ENCODE assay signal across 9 cellular contexts in genomic region chr3:40452057-40452456, GRCh38. TPM values are rescaled to one million over a fixed set of nuclear protein-coding genes. Genes with fewer than 3 reads are reported as not detected.
DNase-seq lines count a peak whose midpoint lies in the region; ATAC-seq, FAIRE-seq and TF ChIP-seq lines count a peak whose summit lies in the region.
"Had no signal": no experiment of that assay in that cellular context is flagged by ENCODE, and none has a peak within 500 bp of the region (broad histone marks: within the 10 kb centered on the region; RNA-seq: fewer than 3 reads in every experiment).

No MANE protein-coding gene starts in this region.

- H3K4me1 ChIP-seq in cardiac muscle cell (ENCODE audit: low read depth): peaks cover 4% of the 10 kb centered on the region
- no peaks in the 10 kb centered on the region; the same call in 1 of the 2 replicates for H3K4me1 ChIP-seq in GM12878 (ENCODE audit: control insufficient read depth, insufficient read depth, low read length)
- H3K4me1 ChIP-seq in mesenchymal stem cell (ENCODE audit: control insufficient read depth, insufficient read depth, low read depth, low read length): peaks cover 8% of the 10 kb centered on the region
- peaks cover 10 to 23% (median 20%) of the 10 kb centered on the region in 4 donors for H3K4me1 ChIP-seq in upper lobe of left lung

- peaks cover 3% of the 10 kb centered on the region; the same call in 1 of the 2 replicates for H3K79me2 ChIP-seq in GM12878 (ENCODE audit: control insufficient read depth, insufficient read depth, low read length)

- TF ChIP-seq EP300 in GM12878 (IDR thresholded peaks at IDR 0.05; ENCODE audit: borderline replicate concordance in 1 of 2, control insufficient read depth in 1 of 2, low read depth in 2 of 2, low read length in 2 of 2) (no peak), upper lobe of left lung (IDR thresholded peaks at IDR 0.05) (no peak)

- H3K4ac ChIP-seq in mesenchymal stem cell (ENCODE audit: low read depth in 1 of 2, low read length in 2 of 2): no peak overlapping the region

- no peak overlapping the region for H3K14ac ChIP-seq in mesenchymal stem cell (ENCODE audit: low read length in 2 of 2)

- TF ChIP-seq CTCF in cardiac muscle cell (IDR thresholded peaks at IDR 0.05; ENCODE audit: low read depth, low read length) (no peak), GM12878 (IDR thresholded peaks at IDR 0.05 in 2 of 3, conservative IDR thresholded peaks at IDR 0.05 in 1 of 3; ENCODE audit: control insufficient read depth in 2 of 3, extremely low read depth in 1 of 3, insufficient read depth in 1 of 3, low read depth in 3 of 3, low read length in 3 of 3) (no peak), upper lobe of left lung (IDR thresholded peaks at IDR 0.05) (no peak)

- ATAC-seq in Right ventricle myocardium superior (ENCODE audit: poor library complexity) (no peak), GM12878 (no peak), upper lobe of left lung (ENCODE audit: low FRiP score in 2 of 2) (no peak)

- no peaks in the 10 kb centered on the region for H4K20me1 ChIP-seq in GM12878 (ENCODE audit: control insufficient read depth, insufficient read depth)

- H3K79me1 ChIP-seq in mesenchymal stem cell (replicated peaks; ENCODE audit: low read length, poor library complexity, severe bottlenecking): peaks cover 10% of the 10 kb centered on the region

- peak overlapping the region; percentile 66 for H3K4me3 ChIP-seq in cardiac muscle cell
- peak overlapping the region; percentile 82 for H3K4me3 ChIP-seq in GM12878
- peak overlapping the region in 1 of 2 experiments; percentile 84 for H3K4me3 ChIP-seq in mesenchymal stem cell (ENCODE audit: insufficient read depth in 1 of 2, low read depth in 1 of 2, low read length in 2 of 2)
- peak overlapping the region in 3 of 4 donors; percentile 57 to 70 (median 64) for H3K4me3 ChIP-seq in upper lobe of left lung

- H3K23ac ChIP-seq in mesenchymal stem cell (ENCODE audit: low read length in 2 of 2): no peak overlapping the region

- peak overlapping the region; percentile 95 for H3K27ac ChIP-seq in cardiac muscle cell
- H3K27ac ChIP-seq in GM12878 (ENCODE audit: control insufficient read depth, insufficient read depth): no peak overlapping the region
- no peak overlapping the region for H3K27ac ChIP-seq in mesenchymal stem cell (ENCODE audit: low read length, poor library complexity, severe bottlenecking)
- peak overlapping the region in 2 of 4 donors; percentile 94 for H3K27ac ChIP-seq in upper lobe of left lung

- no peaks in the 10 kb centered on the region for H3K9me3 ChIP-seq in cardiac muscle cell (ENCODE audit: low read depth)
- H3K9me3 ChIP-seq in GM12878 (replicated peaks; ENCODE audit: control insufficient read depth, insufficient read depth, low read length): no peaks in the 10 kb centered on the region
- H3K9me3 ChIP-seq in mesenchymal stem cell (ENCODE audit: control insufficient read depth, low read length): no peaks in the 10 kb centered on the region
- no peaks in the 10 kb centered on the region for H3K9me3 ChIP-seq in upper lobe of left lung
- H3K9me3 ChIP-seq: SJSA1 had no signal

- BruUV-seq in GM12878 (replicated peaks; lab: Mats Ljungman, UMichigan): no TSS peak

- no peak for FAIRE-seq in GM12878 (lab: Jason Lieb, UNC)

- TF ChIP-seq POLR2A in GM12878 (IDR thresholded peaks at IDR 0.05; ENCODE audit: low read depth, low read length) (no peak), upper lobe of left lung (IDR thresholded peaks at IDR 0.05) (no peak)

- in situ Hi-C loops in GM12878 (cut with MboI): no loop called here

- H2BK5ac ChIP-seq in mesenchymal stem cell (ENCODE audit: low read depth, low read length, poor library complexity, severe bottlenecking): no peak overlapping the region

- WGBS in GM12878 (ENCODE audit: insufficient coverage, insufficient replicate concordance, low lambda C conversion rate, missing lambda C conversion rate): 100% methylated on average over 1 of the region's 1 CpG
- 100% methylated on average over 1 of the region's 1 CpG for WGBS in mesenchymal stem cell
- 88 to 92% methylated on average over 1 of the region's 1 CpG for WGBS in upper lobe of left lung, 2 donors

- SMC1A ChIA-PET in GM12878 (lab: Charles Lee; ENCODE audit: uncharacterized antibody, unreplicated experiment): interaction anchor here (1.0 to 1.5 kb wide), 3 partner anchors 67 to 144 kb away, joined by 3 to 5 read pairs (median 3); no protein-coding TSS in a partner anchor

- H3K18ac ChIP-seq in mesenchymal stem cell (ENCODE audit: low read depth in 1 of 2, low read length in 2 of 2): no peak overlapping the region

- H3K36me3 ChIP-seq in cardiac muscle cell (no peaks in the 10 kb centered on the region), GM12878 (ENCODE audit: control insufficient read depth in 2 of 2, insufficient read depth in 2 of 2, low read length in 1 of 2) (no peaks in the 10 kb centered on the region), mesenchymal stem cell (ENCODE audit: control insufficient read depth in 1 of 2, insufficient read depth in 2 of 2, low read depth in 1 of 2, low read length in 2 of 2) (peaks cover 0 to 21% of the 10 kb centered on the region in 2 experiments), upper lobe of left lung (peaks cover 0 to 4% (median 0%) of the 10 kb centered on the region in 4 donors)

- CTCF ChIA-PET in GM12878 (lab: Yijun Ruan, JAX): interaction anchor here (0.7 to 1.1 kb wide), 2 partner anchors 14 to 125 kb away, joined by 3 read pairs; no protein-coding TSS in a partner anchor

- no peak overlapping the region for H4K8ac ChIP-seq in mesenchymal stem cell (ENCODE audit: low read length)

- H2AK5ac ChIP-seq in mesenchymal stem cell (ENCODE audit: low read length, severe bottlenecking): no peak overlapping the region

- H2AFZ ChIP-seq in GM12878 (ENCODE audit: control insufficient read depth, low read depth, low read length) (no peak overlapping the region; the same call in 1 of the 2 replicates), mesenchymal stem cell (ENCODE audit: low read depth, low read length) (no peak overlapping the region)

- TF ChIP-seq RAD21 in GM12878 (IDR thresholded peaks at IDR 0.05; ENCODE audit: insufficient read depth, low read depth, low read length): no peak

- H3K27me3 ChIP-seq in cardiac muscle cell (no peaks in the 10 kb centered on the region), GM12878 (replicated peaks in 1 of 2; ENCODE audit: control insufficient read depth in 2 of 2, insufficient read depth in 2 of 2, low read length in 1 of 2) (no peaks in the 10 kb centered on the region), mesenchymal stem cell (ENCODE audit: control insufficient read depth in 1 of 2, insufficient read depth in 1 of 2, low read length in 2 of 2) (no peaks in the 10 kb centered on the region), upper lobe of left lung (no peaks in the 10 kb centered on the region)
- H3K27me3 ChIP-seq: SJSA1 had no signal

- H3K4me2 ChIP-seq in GM12878 (ENCODE audit: control insufficient read depth, insufficient read depth): peak overlapping the region; percentile 77
- H3K4me2 ChIP-seq in mesenchymal stem cell (ENCODE audit: low read length, poor library complexity, severe bottlenecking): peak overlapping the region; percentile 72

- peak overlapping the region; percentile 78; the same call in 1 of the 2 replicates for H3K9ac ChIP-seq in GM12878 (ENCODE audit: control insufficient read depth, insufficient read depth, low read length)
- peak overlapping the region; percentile 97 for H3K9ac ChIP-seq in mesenchymal stem cell (ENCODE audit: low read length)

- H2BK120ac ChIP-seq in mesenchymal stem cell (ENCODE audit: low read depth, low read length): no peak overlapping the region

- no peak overlapping the region for H2BK12ac ChIP-seq in mesenchymal stem cell (ENCODE audit: low read length in 2 of 2)

- DNase-seq in cardiac muscle cell (ENCODE audit: low read depth in 1 of 2, low spot score in 1 of 2) (no peak), Right ventricle myocardium superior (no peak), GM12878 (ENCODE audit: low read depth, low spot score) (no peak), mesenchymal stem cell (no peak), upper lobe of left lung (no peak), mesenteric fat pad (ENCODE audit: low spot score) (no peak), NCI-H2029 treated with DMSO at 0.1 percent for 48 hours (lab: John Stamatoyannopoulos, UW) (no peak), NCI-H82 (lab: John Stamatoyannopoulos, UW) (no peak)

- RAD21 ChIA-PET in GM12878 (lab: Charles Lee; ENCODE audit: unreplicated experiment): no interaction called here

- no peak overlapping the region for H2BK15ac ChIP-seq in mesenchymal stem cell (ENCODE audit: low read depth, poor library complexity, severe bottlenecking)

- POLR2A ChIA-PET in GM12878 (lab: Charles Lee): interaction anchor here (0.8 to 2.8 kb wide), 4 partner anchors 26 to 143 kb away, joined by 3 to 9 read pairs (median 4); partner anchors contain the start of genes EIF1B and ZNF619

- no peak overlapping the region for H4K91ac ChIP-seq in mesenchymal stem cell (ENCODE audit: low read length)

- intact Hi-C loops in Right ventricle myocardium superior (cut with DNase I): loop anchor here (10.0 kb wide), 1 partner anchor 73 kb away; the partner anchor contains the start of gene ZNF621
- intact Hi-C loops in GM12878 (cut with micrococcal nuclease; ENCODE audit: unreplicated experiment): loop anchor here (5.0 to 10.0 kb wide), 3 partner anchors 75 to 257 kb away; no protein-coding TSS in a partner anchor

RNA-seq across cellular contexts. Expression of gene RPL14, which starts 5.1 kb away (rescaled TPM):
- total RNA-seq in cardiac muscle cell (427 and 486 TPM in 2 replicates), Right ventricle myocardium superior (992 TPM), GM12878 (2014; rRNA removed) (586 and 696 TPM in 2 replicates), GM12878 (2014; rRNA removed; fragmentation: Illumina TruSeq; extraction: Trizol) (1,267 and 1,271 TPM in 2 replicates), GM12878 (2021) (3,008 and 3,127 TPM in 2 replicates), upper lobe of left lung (1,000 to 10,000 TPM in 2 of 6 donors, 100 to 1,000 TPM in 4; 173 to 1,676 (median 348) TPM), mesenteric fat pad (1,394 TPM)
- polyA plus RNA-seq in cardiac muscle cell (408 and 465 TPM in 2 replicates), GM12878 (2011; rRNA removed) (530 and 533 TPM in 2 replicates), GM12878 (2014; fragmentation: Illumina TruSeq; extraction: Trizol) (1,545 and 1,707 TPM in 2 replicates), GM12878 (2014; fragmentation: Nextera tagmentation; extraction: Ambion mirVana) (1,000 to 10,000 TPM; 1,643 to 2,149 TPM), GM12878 (2014; rRNA removed) (927 and 1,005 TPM in 2 replicates), GM12878 (2016; fragmentation: Nextera tagmentation; extraction: Ambion mirVana) (100 to 1,000 TPM; 806 to 849 TPM)
- total RNA-seq in GM12878 (2013; cell fraction: nucleolus; rRNA removed): 117 and 124 TPM in 2 replicates
- polyA plus RNA-seq in GM12878 (2011; ENCODE audit: low read depth): 1,015 TPM
- polyA plus RNA-seq in GM12878 (2011; cell fraction: cytosol; rRNA removed): 370 and 403 TPM in 2 replicates
- polyA plus RNA-seq in GM12878 (2011; cell fraction: nucleus; rRNA removed): 174 and 184 TPM in 2 replicates
- 1,938 and 2,288 TPM in 2 replicates for polyA plus RNA-seq in GM12878 (2012)
- 216 and 280 TPM in 2 replicates for polyA minus RNA-seq in GM12878 (2011; rRNA and poly(A)+ RNA removed)
- 447 and 470 TPM in 2 replicates for polyA minus RNA-seq in GM12878 (2011; cell fraction: cytosol; rRNA and poly(A)+ RNA removed)
- polyA minus RNA-seq in GM12878 (2011; cell fraction: nucleus; rRNA and poly(A)+ RNA removed): 71.4 and 87.4 TPM in 2 replicates
- polyA plus RNA-seq in mesenchymal stem cell (2013, experiment 1 of 2): 1,256 TPM
- 1,256 TPM for polyA plus RNA-seq in mesenchymal stem cell (2013, experiment 2 of 2)

RNA-seq across cellular contexts. Expression of gene ZNF619, which starts 24.9 kb away (rescaled TPM):
- 0.15 and 1.5 TPM in 2 replicates for total RNA-seq in cardiac muscle cell
- 0.84 TPM in 1 of 2 replicates, not detected in the other for polyA plus RNA-seq in cardiac muscle cell
- 3.9 TPM for total RNA-seq in Right ventricle myocardium superior
- total RNA-seq in GM12878 (2013; cell fraction: nucleolus; rRNA removed): 21.4 and 24.7 TPM in 2 replicates
- 3.7 and 4.2 TPM in 2 replicates for total RNA-seq in GM12878 (2014; rRNA removed)
- 3.8 and 4.1 TPM in 2 replicates for total RNA-seq in GM12878 (2014; rRNA removed; fragmentation: Illumina TruSeq; extraction: Trizol)
- 5.9 and 7.5 TPM in 2 replicates for total RNA-seq in GM12878 (2021)
- polyA plus RNA-seq in GM12878 (2011; ENCODE audit: low read depth): 1.7 TPM
- 5.3 and 5.4 TPM in 2 replicates for polyA plus RNA-seq in GM12878 (2011; rRNA removed)
- polyA plus RNA-seq in GM12878 (2011; cell fraction: cytosol; rRNA removed): 3.3 and 4.0 TPM in 2 replicates
- polyA plus RNA-seq in GM12878 (2011; cell fraction: nucleus; rRNA removed): 3.2 and 4.6 TPM in 2 replicates
- 1.6 and 2.2 TPM in 2 replicates for polyA plus RNA-seq in GM12878 (2012)
- 3.9 and 4.8 TPM in 2 replicates for polyA plus RNA-seq in GM12878 (2014; fragmentation: Illumina TruSeq; extraction: Trizol)
- under 1 TPM; 0.42 to 0.89 TPM for polyA plus RNA-seq in GM12878 (2014; fragmentation: Nextera tagmentation; extraction: Ambion mirVana)
- 3.7 TPM in 2 replicates for polyA plus RNA-seq in GM12878 (2014; rRNA removed)
- polyA plus RNA-seq in GM12878 (2016; fragmentation: Nextera tagmentation; extraction: Ambion mirVana): 1 to 10 TPM; 2.6 to 2.7 TPM
- 9.1 and 11.4 TPM in 2 replicates for polyA minus RNA-seq in GM12878 (2011; rRNA and poly(A)+ RNA removed)
- polyA minus RNA-seq in GM12878 (2011; cell fraction: cytosol; rRNA and poly(A)+ RNA removed): 2.0 and 2.4 TPM in 2 replicates
- polyA minus RNA-seq in GM12878 (2011; cell fraction: nucleus; rRNA and poly(A)+ RNA removed): 3.4 and 5.5 TPM in 2 replicates
- 2.0 TPM for polyA plus RNA-seq in mesenchymal stem cell (2013, experiment 1 of 2)
- polyA plus RNA-seq in mesenchymal stem cell (2013, experiment 2 of 2): 2.3 TPM
- total RNA-seq in upper lobe of left lung: 10 to 100 TPM in 1 of 6 donors, 1 to 10 TPM in 5; 4.4 to 10.5 (median 5.9) TPM
- total RNA-seq in mesenteric fat pad: 3.6 TPM

RNA-seq across cellular contexts. Expression of gene ZNF620, which starts 53.8 kb away (rescaled TPM):
- total RNA-seq in cardiac muscle cell (7.5 and 8.8 TPM in 2 replicates), Right ventricle myocardium superior (1.0 TPM), GM12878 (2014; rRNA removed) (1.7 and 2.6 TPM in 2 replicates), GM12878 (2014; rRNA removed; fragmentation: Illumina TruSeq; extraction: Trizol) (4.3 TPM in 2 replicates), GM12878 (2021) (2.9 and 3.4 TPM in 2 replicates), upper lobe of left lung (1 to 10 TPM; 2.1 to 9.6 (median 5.3) TPM), mesenteric fat pad (2.7 TPM)
- polyA plus RNA-seq in cardiac muscle cell (8.3 and 10.2 TPM in 2 replicates), GM12878 (2011; rRNA removed) (1.3 and 1.7 TPM in 2 replicates), GM12878 (2014; fragmentation: Illumina TruSeq; extraction: Trizol) (2.1 and 3.5 TPM in 2 replicates), GM12878 (2014; fragmentation: Nextera tagmentation; extraction: Ambion mirVana) (1 to 10 TPM; 1.3 to 1.7 TPM), GM12878 (2014; rRNA removed) (2.4 and 3.2 TPM in 2 replicates), GM12878 (2016; fragmentation: Nextera tagmentation; extraction: Ambion mirVana) (1 to 10 TPM; 2.4 to 3.8 TPM)
- 7.1 and 8.1 TPM in 2 replicates for total RNA-seq in GM12878 (2013; cell fraction: nucleolus; rRNA removed)
- polyA plus RNA-seq in GM12878 (2011; ENCODE audit: low read depth): 1.3 TPM
- 0.88 and 1.5 TPM in 2 replicates for polyA plus RNA-seq in GM12878 (2011; cell fraction: cytosol; rRNA removed)
- polyA plus RNA-seq in GM12878 (2011; cell fraction: nucleus; rRNA removed): 1.0 and 1.5 TPM in 2 replicates
- polyA plus RNA-seq in GM12878 (2012): 0.94 and 1.1 TPM in 2 replicates
- 1.8 and 2.1 TPM in 2 replicates for polyA minus RNA-seq in GM12878 (2011; rRNA and poly(A)+ RNA removed)
- 0.80 and 2.0 TPM in 2 replicates for polyA minus RNA-seq in GM12878 (2011; cell fraction: cytosol; rRNA and poly(A)+ RNA removed)
- 0.48 and 0.77 TPM in 2 replicates for polyA minus RNA-seq in GM12878 (2011; cell fraction: nucleus; rRNA and poly(A)+ RNA removed)
- polyA plus RNA-seq in mesenchymal stem cell (2013, experiment 1 of 2): 0.46 TPM
- 0.44 TPM for polyA plus RNA-seq in mesenchymal stem cell (2013, experiment 2 of 2)
